Comparison of ENCODE assay signal across 8 cellular contexts in the genomic region with DNA sequence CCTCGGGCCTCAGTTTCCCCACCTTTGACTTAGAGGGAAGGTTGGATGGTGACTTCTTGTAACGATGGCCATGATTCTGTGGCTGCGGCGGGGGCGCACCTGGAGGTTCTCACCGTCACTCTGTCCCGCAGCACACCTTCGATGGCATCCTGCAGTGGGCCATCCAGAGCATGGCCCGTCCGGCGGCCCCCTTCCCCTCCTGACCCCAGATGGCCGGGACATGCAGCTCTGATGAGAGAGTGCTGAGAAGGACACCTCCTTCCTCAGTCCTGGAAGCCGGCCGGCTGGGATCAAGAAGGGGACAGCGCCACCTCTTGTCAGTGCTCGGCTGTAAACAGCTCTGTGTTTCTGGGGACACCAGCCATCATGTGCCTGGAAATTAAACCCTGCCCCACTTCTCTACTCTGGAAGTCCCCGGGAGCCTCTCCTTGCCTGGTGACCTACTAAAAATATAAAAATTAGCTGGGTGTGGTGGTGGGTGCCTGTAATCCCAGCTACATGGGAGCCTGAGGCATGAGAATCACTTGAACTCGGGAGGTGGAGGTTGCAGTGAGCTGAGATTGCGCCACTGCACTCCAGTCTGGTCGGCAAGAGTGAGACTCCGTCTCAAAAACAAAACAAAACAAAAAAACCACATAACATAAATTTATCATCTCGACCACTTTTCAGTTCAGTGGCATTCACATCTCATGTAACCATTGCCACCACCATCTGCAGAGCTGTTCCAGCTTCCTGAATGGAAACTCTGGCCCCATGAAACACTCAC. TPM values are rescaled to one million over a fixed set of nuclear protein-coding genes. Genes with fewer than 3 reads are reported as not detected.
DNase-seq lines count a peak whose midpoint lies in the region; ATAC-seq and TF ChIP-seq lines count a peak whose summit lies in the region.

No MANE protein-coding gene starts in this region.

- no peak overlapping the region for H3K4me3 ChIP-seq in AG04450 (ENCODE audit: low read depth, low read length)
- no peak overlapping the region for H3K4me3 ChIP-seq in WERI-Rb-1 (ENCODE audit: low read depth, low read length)

- H3K4me3 Mint-ChIP-seq in MCF 10A (ENCODE audit: unreplicated experiment), result no peak overlapping the region

- H3K36me3 ChIP-seq in WERI-Rb-1, result no peaks in the 10 kb centered on the region

- POLR2A ChIA-PET in AG04450 (lab: Yijun Ruan, JAX) (no interaction called here), MCF 10A (lab: Yijun Ruan, JAX) (interaction anchor here (0.6 to 1.2 kb wide), 4 partner anchors 41 to 518 kb away, joined by 3 read pairs; no protein-coding TSS in a partner anchor)

- intact Hi-C loops in MCF 10A (cut with micrococcal nuclease), result no loop called here

- CTCF ChIA-PET in AG04450 (lab: Charles Lee), result interaction anchor here (1.7 to 2.4 kb wide), 2 partner anchors 30 to 40 kb away, joined by 6 to 8 read pairs; no protein-coding TSS in a partner anchor
- CTCF ChIA-PET in MCF 10A (lab: Yijun Ruan, JAX), result interaction anchor here (0.5 to 1.7 kb wide), 10 partner anchors 26 to 371 kb away, joined by 3 to 8 read pairs (median 3); no protein-coding TSS in a partner anchor

- no peaks in the 10 kb centered on the region for H3K4me1 Mint-ChIP-seq in MCF 10A (ENCODE audit: insufficient read depth, unreplicated experiment)

- H3K27me3 Mint-ChIP-seq in MCF 10A (ENCODE audit: insufficient read depth, unreplicated experiment), result no peaks in the 10 kb centered on the region

- H3K27me3 ChIP-seq in AG04450 (ENCODE audit: control insufficient read depth, insufficient read depth, low read length) (peaks cover 3% of the 10 kb centered on the region), WERI-Rb-1 (ENCODE audit: insufficient read depth, low read depth, severe bottlenecking) (no peaks in the 10 kb centered on the region)

- BruUV-seq in MCF 10A (replicated peaks; lab: Mats Ljungman, UMichigan), result no TSS peak

- DNase-seq in AG04450 (ENCODE audit: low read depth, low spot score) (peak; percentile 48), NCI-H2196 treated with DMSO at 0.1 percent for 48 hours (lab: John Stamatoyannopoulos, UW; ENCODE audit: unreplicated experiment) (peak; percentile 72), WERI-Rb-1 (peak; percentile 94), MCF 10A (ENCODE audit: unreplicated experiment) (peak; percentile 83), iPS-NIHi7 (ENCODE audit: extremely low spot score) (peak; percentile 94)
- DNase-seq in stimulated activated CD4-positive, alpha-beta T cell treated with anti-CD3 and anti-CD28 coated beads, Interleukin-12 subunit alpha, Interleukin-12 subunit beta, amount 100 ng/mL, for 48 hours (ENCODE audit: low read depth in 2 of 3, low spot score in 1 of 3), result peak; percentile 57 to 73 (median 72)

- no peaks in the 10 kb centered on the region for H3K36me3 Mint-ChIP-seq in MCF 10A (ENCODE audit: insufficient read depth, unreplicated experiment)

- H3K27ac ChIP-seq in AG04450 (ENCODE audit: low read depth, low read length), result no peak overlapping the region
- no peak overlapping the region for H3K27ac ChIP-seq in WERI-Rb-1

- H3K27ac Mint-ChIP-seq in MCF 10A (ENCODE audit: low read depth, unreplicated experiment), result no peak overlapping the region

- ATAC-seq in GM21447 (IDR thresholded peaks at IDR 0.05; ENCODE audit: unreplicated experiment), result peak; percentile 35
- ATAC-seq in HG03159 (IDR thresholded peaks at IDR 0.05; ENCODE audit: unreplicated experiment), result no peak

- H3K9me3 ChIP-seq in AG04450 (ENCODE audit: control insufficient read depth, insufficient read depth, low read length), result no peaks in the 10 kb centered on the region
- H3K9me3 ChIP-seq in WERI-Rb-1 (ENCODE audit: severe bottlenecking), result no peaks in the 10 kb centered on the region

- TF ChIP-seq CTCF in AG04450 (IDR thresholded peaks at IDR 0.05; ENCODE audit: low read depth, low read length) (peak; percentile 71), WERI-Rb-1 (IDR thresholded peaks at IDR 0.05; ENCODE audit: low read depth, low read length) (peak; percentile 96), MCF 10A (IDR thresholded peaks at IDR 0.05; ENCODE audit: unreplicated experiment) (peak; percentile 72)

- H3K9me3 Mint-ChIP-seq in MCF 10A (ENCODE audit: unreplicated experiment), result no peaks in the 10 kb centered on the region

RNA-seq across cellular contexts. Expression of a gene that starts 2.1 kb away (rescaled TPM):
- 44.3 and 59.1 TPM in 2 replicates for polyA plus RNA-seq in AG04450 (2011; rRNA removed)
- polyA minus RNA-seq in AG04450 (2011; rRNA and poly(A)+ RNA removed), result 52.1 and 59.0 TPM in 2 replicates
- total RNA-seq in MCF 10A (2022), result 68.0 and 90.2 TPM in 2 replicates

RNA-seq across cellular contexts. Expression of a gene that starts 12.0 kb away (rescaled TPM):
- not detected in 2 replicates for polyA plus RNA-seq in AG04450 (2011; rRNA removed)
- polyA minus RNA-seq in AG04450 (2011; rRNA and poly(A)+ RNA removed), result not detected in 2 replicates
- not detected in 2 replicates for total RNA-seq in MCF 10A (2022)

RNA-seq across cellular contexts. Expression of a gene that starts 36.0 kb away (rescaled TPM):
- polyA plus RNA-seq in AG04450 (2011; rRNA removed), result not detected in 2 replicates
- not detected in 2 replicates for polyA minus RNA-seq in AG04450 (2011; rRNA and poly(A)+ RNA removed)
- total RNA-seq in MCF 10A (2022), result not detected in 2 replicates

RNA-seq across cellular contexts. Expression of a gene that starts 41.5 kb away (rescaled TPM):
- polyA plus RNA-seq in AG04450 (2011; rRNA removed), result 3.7 and 7.1 TPM in 2 replicates
- polyA minus RNA-seq in AG04450 (2011; rRNA and poly(A)+ RNA removed), result 1.7 TPM in 2 replicates
- 10.1 and 13.3 TPM in 2 replicates for total RNA-seq in MCF 10A (2022)

RNA-seq across cellular contexts. Expression of a gene that starts 55.7 kb away (rescaled TPM):
- not detected in 2 replicates for polyA plus RNA-seq in AG04450 (2011; rRNA removed)
- 0.05 and 0.30 TPM in 2 replicates for polyA minus RNA-seq in AG04450 (2011; rRNA and poly(A)+ RNA removed)
- total RNA-seq in MCF 10A (2022), result 10.0 and 11.0 TPM in 2 replicates
